In genomic region chr9:35521708-35522107, GRCh38 we compare ENCODE assay signal across 14 cellular contexts. TPM values are rescaled to one million over a fixed set of nuclear protein-coding genes. Genes with fewer than 3 reads are reported as not detected.
A peak's percentile ranks its signal among the peaks of the same experiment; 100 is the strongest.
DNase-seq lines count a peak whose midpoint lies in the region; ATAC-seq and TF ChIP-seq lines count a peak whose summit lies in the region.
"Had no signal": no experiment of that assay in that cellular context is flagged by ENCODE, and none has a peak within 500 bp of the region (broad histone marks: within the 10 kb centered on the region; RNA-seq: fewer than 3 reads in every experiment).

No MANE protein-coding gene starts in this region.

- peaks cover 84% of the 10 kb centered on the region for H3K4me1 Mint-ChIP-seq in HFFc6 (ENCODE audit: low read depth)
- H3K4me1 Mint-ChIP-seq in chondrocyte (ENCODE audit: low read depth) = peaks cover 90% of the 10 kb centered on the region

- H3K27me3 ChIP-seq in subcutaneous abdominal adipose tissue (ENCODE audit: control insufficient read depth in 5 of 5, insufficient read depth in 4 of 5, low read length in 5 of 5) = no peaks in the 10 kb centered on the region

- H3K36me3 ChIP-seq in subcutaneous abdominal adipose tissue (ENCODE audit: control insufficient read depth in 5 of 5, insufficient read depth in 5 of 5, low read length in 5 of 5) = no peaks in the 10 kb centered on the region

- peak overlapping the region in 1 of 5 donors; percentile 12 for H3K9ac ChIP-seq in subcutaneous abdominal adipose tissue (ENCODE audit: low read length in 5 of 5)

- H3K4me3 ChIP-seq in subcutaneous abdominal adipose tissue (ENCODE audit: low read depth in 1 of 5, low read length in 5 of 5) = no peak overlapping the region

- H3K36me3 Mint-ChIP-seq in HFFc6 (ENCODE audit: low read depth) = peaks cover 5% of the 10 kb centered on the region
- no peaks in the 10 kb centered on the region for H3K36me3 Mint-ChIP-seq in chondrocyte (ENCODE audit: low read depth)
- H3K36me3 Mint-ChIP-seq: activated naive CD8-positive, alpha-beta T cell had no signal

- TF ChIP-seq CTCF in HFFc6 (IDR thresholded peaks at IDR 0.05) = no peak
- TF ChIP-seq CTCF in chondrocyte (IDR thresholded peaks at IDR 0.05) = no peak

- H3K4me3 Mint-ChIP-seq in HFFc6 (peak overlapping the region; percentile 47), chondrocyte (ENCODE audit: unreplicated experiment) (peak overlapping the region; percentile 61)
- H3K4me3 Mint-ChIP-seq: activated CD8-positive, alpha-beta T cell treated with anti-CD3 and anti-CD28 coated beads, Interleukin-2, amount 10 ng/mL, durations not matched to agents 7 days and 5 days; activated naive CD8-positive, alpha-beta T cell had no signal

- no peaks in the 10 kb centered on the region for H3K9me3 ChIP-seq in subcutaneous abdominal adipose tissue (ENCODE audit: control insufficient read depth in 5 of 5, low read length in 5 of 5)

- H3K4me1 ChIP-seq in subcutaneous abdominal adipose tissue (ENCODE audit: control insufficient read depth in 5 of 5, insufficient read depth in 5 of 5, low read length in 5 of 5) = peaks cover 12 to 73% (median 69%) of the 10 kb centered on the region in 5 donors

- ATAC-seq in HG02571 (IDR thresholded peaks at IDR 0.05; ENCODE audit: unreplicated experiment) = no peak
- ATAC-seq in GM19351 (IDR thresholded peaks at IDR 0.05; ENCODE audit: unreplicated experiment) = no peak
- ATAC-seq: activated CD8-positive, alpha-beta T cell treated with anti-CD3 and anti-CD28 coated beads, Interleukin-2, amount 10 ng/mL, durations not matched to agents 7 days and 5 days; left colon had no signal

- H3K27ac ChIP-seq in subcutaneous abdominal adipose tissue (ENCODE audit: low read depth, low read length) = peak overlapping the region; percentile 43

- H3K9me3 Mint-ChIP-seq in HFFc6 (no peaks in the 10 kb centered on the region), chondrocyte (ENCODE audit: low read depth) (no peaks in the 10 kb centered on the region)

- H3K27ac Mint-ChIP-seq in HFFc6 (peak overlapping the region; percentile 92), chondrocyte (ENCODE audit: unreplicated experiment) (peak overlapping the region; percentile 99)
- H3K27ac Mint-ChIP-seq: activated CD8-positive, alpha-beta T cell treated with anti-CD3 and anti-CD28 coated beads, Interleukin-2, amount 10 ng/mL, durations not matched to agents 7 days and 5 days; activated naive CD8-positive, alpha-beta T cell had no signal

- H3K27me3 Mint-ChIP-seq in HFFc6 (ENCODE audit: insufficient read depth) (no peaks in the 10 kb centered on the region), chondrocyte (ENCODE audit: low read depth) (no peaks in the 10 kb centered on the region)
- H3K27me3 Mint-ChIP-seq: activated naive CD8-positive, alpha-beta T cell had no signal

- DNase-seq in HFFc6 (peak; percentile 58), chondrocyte (ENCODE audit: low spot score) (no peak), kidney glomerular epithelial cell (lab: John Stamatoyannopoulos, UW) (peak; percentile 23), globus pallidus (ENCODE audit: low spot score) (no peak)
- DNase-seq in stimulated activated CD4-positive, alpha-beta T cell treated with anti-CD3 and anti-CD28 coated beads, Interleukin-4, amount 100 ng/mL, for 1 hour = no peak
- DNase-seq: activated CD8-positive, alpha-beta T cell treated with anti-CD3 and anti-CD28 coated beads, Interleukin-2, amount 10 ng/mL, durations not matched to agents 7 days and 5 days; NCI-H1105 treated with DMSO at 0.1 percent for 48 hours; small intestine; T-helper 1 cell had no signal

RNA-seq across cellular contexts. Expression of gene RUSC2, which starts 31.8 kb away (rescaled TPM):
- 10 to 100 TPM; 54.0 to 70.7 (median 59.9) TPM for total RNA-seq in HFFc6 (2021; fragmentation: NEBNext Ultra II Directional; extraction: Animal tissue kit (Norgen Biotek cat#: 25700))
- 96.3 to 135 TPM (median 107 TPM) in 3 replicates for total RNA-seq in chondrocyte

Comparison
In these comparisons a context has a peak if more than half of its experiments do, and no peak if none do; other contexts are left out.
1. DNase-seq: peak in HFFc6 (single experiment) and kidney glomerular epithelial cell (single experiment); none in chondrocyte (single experiment), stimulated activated CD4-positive, alpha-beta T cell treated with anti-CD3 and anti-CD28 coated beads, Interleukin-4, amount 100 ng/mL, for 1 hour (single experiment) and globus pallidus (single experiment).